In genomic region chr14:73269729-73270651, GRCh38 we compare ENCODE assay signal across 8 cellular contexts. TPM values are rescaled to one million over a fixed set of nuclear protein-coding genes. Genes with fewer than 3 reads are reported as not detected.
DNase-seq lines count a peak whose midpoint lies in the region; ATAC-seq and TF ChIP-seq lines count a peak whose summit lies in the region.

No MANE protein-coding gene starts in this region.

- H3K18ac ChIP-seq in trophoblast cell (ENCODE audit: low read length) = no peak overlapping the region

- H2AFZ ChIP-seq in trophoblast cell (ENCODE audit: insufficient read depth, low read length, poor library complexity) = no peak overlapping the region

- H3K27me3 ChIP-seq in gastroesophageal sphincter = no peaks in the 10 kb centered on the region
- no peaks in the 10 kb centered on the region for H3K27me3 ChIP-seq in trophoblast cell (ENCODE audit: insufficient read depth, low read length)

- H3K27me3 Mint-ChIP-seq in T-helper 17 cell = peaks cover 7% of the 10 kb centered on the region

- no peak overlapping the region for H2BK5ac ChIP-seq in trophoblast cell (ENCODE audit: low read depth, low read length, poor library complexity)

- H4K12ac ChIP-seq in trophoblast cell (ENCODE audit: low read depth, low read length) = no peak overlapping the region

- H3K27ac ChIP-seq in gastroesophageal sphincter (peak overlapping the region in 3 of 4 donors; percentile 25 to 64 (median 64)), trophoblast cell (ENCODE audit: low read depth, low read length) (no peak overlapping the region)

- H4K8ac ChIP-seq in trophoblast cell (ENCODE audit: low read depth, low read length) = no peak overlapping the region

- no peak for TF ChIP-seq EP300 in gastroesophageal sphincter (IDR thresholded peaks at IDR 0.05)

- H3K4me2 ChIP-seq in trophoblast cell (ENCODE audit: low read length) = peak overlapping the region; percentile 31

- peaks cover 0 to 29% (median 6%) of the 10 kb centered on the region in 3 donors for H3K4me1 ChIP-seq in gastroesophageal sphincter
- no peaks in the 10 kb centered on the region for H3K4me1 ChIP-seq in trophoblast cell (ENCODE audit: control insufficient read depth in 1 of 2, insufficient read depth in 2 of 2, low read length in 2 of 2)

- H3K9me3 ChIP-seq in T-helper 17 cell (ENCODE audit: control insufficient read depth, low read length, poor library complexity, severe bottlenecking) = no peaks in the 10 kb centered on the region
- no peaks in the 10 kb centered on the region for H3K9me3 ChIP-seq in gastroesophageal sphincter
- no peaks in the 10 kb centered on the region for H3K9me3 ChIP-seq in trophoblast cell (ENCODE audit: insufficient read depth, low read depth, low read length)

- no peaks in the 10 kb centered on the region for H3K79me2 ChIP-seq in trophoblast cell (ENCODE audit: control insufficient read depth, insufficient read depth, low read length, poor library complexity)

- no peak overlapping the region for H3K14ac ChIP-seq in trophoblast cell (ENCODE audit: low read length)

- H3K23ac ChIP-seq in trophoblast cell (ENCODE audit: low read length) = no peak overlapping the region

- no peaks in the 10 kb centered on the region for H3K79me1 ChIP-seq in trophoblast cell (ENCODE audit: low read length)

- peak; percentile 80 for DNase-seq in GM12865 (ENCODE audit: low read depth)
- no peak for DNase-seq in T-helper 17 cell
- DNase-seq in trophoblast cell = peak; percentile 58 to 74
- DNase-seq in AML-193 (lab: John Stamatoyannopoulos, UW) = no peak

- H3K9ac ChIP-seq in trophoblast cell (ENCODE audit: low read length) = no peak overlapping the region

- TF ChIP-seq CTCF in GM12865 (IDR thresholded peaks at IDR 0.05; ENCODE audit: insufficient read depth, low read depth, low read length, missing control alignments) = no peak
- TF ChIP-seq CTCF in gastroesophageal sphincter (IDR thresholded peaks at IDR 0.05) = no peak

- peak overlapping the region; percentile 41 for H3K4me3 ChIP-seq in GM12865 (ENCODE audit: low read depth, low read length)
- peak overlapping the region; percentile 0 to 49 for H3K4me3 ChIP-seq in gastroesophageal sphincter
- H3K4me3 ChIP-seq in trophoblast cell (ENCODE audit: low read depth, low read length) = peak overlapping the region; percentile 29

- H2BK120ac ChIP-seq in trophoblast cell (ENCODE audit: insufficient read depth, low read length, poor library complexity) = no peak overlapping the region

- peaks cover 15% of the 10 kb centered on the region for H3K4me1 Mint-ChIP-seq in T-helper 17 cell

- peaks cover 0 to 64% of the 10 kb centered on the region in 2 donors for H3K36me3 ChIP-seq in gastroesophageal sphincter
- peaks cover 4 to 9% of the 10 kb centered on the region in 2 experiments for H3K36me3 ChIP-seq in trophoblast cell (ENCODE audit: control insufficient read depth in 1 of 2, insufficient read depth in 2 of 2, low read length in 2 of 2)

- no peak overlapping the region for H2BK12ac ChIP-seq in trophoblast cell (ENCODE audit: low read length)

- no peak overlapping the region for H2AK5ac ChIP-seq in trophoblast cell (ENCODE audit: low read length)

- peak overlapping the region; percentile 68 for H3K4me3 Mint-ChIP-seq in T-helper 17 cell

- H3K36me3 Mint-ChIP-seq in T-helper 17 cell (ENCODE audit: low read depth) = peaks cover 2% of the 10 kb centered on the region

- no peak overlapping the region for H4K91ac ChIP-seq in trophoblast cell (ENCODE audit: low read depth, low read length)

- no peak overlapping the region for H3K4ac ChIP-seq in trophoblast cell (ENCODE audit: low read depth, low read length)

- ATAC-seq in GM21619 (IDR thresholded peaks at IDR 0.05; ENCODE audit: unreplicated experiment) (peak; percentile 72), T-helper 17 cell (peak; percentile 66), gastroesophageal sphincter (peak; percentile 57), GM18502 (IDR thresholded peaks at IDR 0.05; ENCODE audit: poor library complexity, unreplicated experiment) (no peak), HG03045 (IDR thresholded peaks at IDR 0.05; ENCODE audit: unreplicated experiment) (no peak)

- H3K27ac Mint-ChIP-seq in T-helper 17 cell = no peak overlapping the region

- 63% methylated on average over 13 of the region's 48 CpGs; no CpG with 5 or more reads in 1 of the 2 donors for WGBS in gastroesophageal sphincter (ENCODE audit: low coverage in 1 of 2), 2 donors
- no CpG with 5 or more reads among the region's 48 CpGs for WGBS in trophoblast cell (ENCODE audit: extremely low coverage, insufficient coverage, insufficient read length)

- TF ChIP-seq POLR2A in gastroesophageal sphincter (IDR thresholded peaks at IDR 0.05) = no peak

RNA-seq across cellular contexts. Expression of gene PAPLN, which starts 32.7 kb away (rescaled TPM):
- total RNA-seq in T-helper 17 cell (not detected), gastroesophageal sphincter (10 to 100 TPM; 13.4 to 47.7 (median 28.2) TPM)
- 0.25 and 0.26 TPM in 2 replicates for polyA plus RNA-seq in trophoblast cell (2013)

Comparison
In these comparisons a context has a peak if more than half of its experiments do, and no peak if none do; other contexts are left out.
1. DNase-seq: peak in GM12865 (single experiment) and trophoblast cell (2 of 2); none in T-helper 17 cell (0 of 3) and AML-193 (0 of 2).
2. ATAC-seq: peak in GM21619 (single experiment), T-helper 17 cell (single experiment) and gastroesophageal sphincter (single experiment); none in GM18502 (single experiment) and HG03045 (single experiment).
3. RNA of gene PAPLN, which starts 32.7 kb away (total RNA-seq): 13.4 to 47.7 TPM in gastroesophageal sphincter; not detected in T-helper 17 cell; every median in the first group is over 10 times any median in the second.
4. Peak in every context shown above with its lines, with median percentiles within 50 percentile points of each other: H3K4me3 ChIP-seq.